In genomic region chr6:70673601-70674000, GRCh38 we compare ENCODE assay signal across 13 cellular contexts. TPM values are rescaled to one million over a fixed set of nuclear protein-coding genes. Genes with fewer than 3 reads are reported as not detected.
DNase-seq lines count a peak whose midpoint lies in the region; ATAC-seq and TF ChIP-seq lines count a peak whose summit lies in the region.
"Had no signal": no experiment of that assay in that cellular context is flagged by ENCODE, and none has a peak within 500 bp of the region (broad histone marks: within the 10 kb centered on the region; RNA-seq: fewer than 3 reads in every experiment).

No MANE protein-coding gene starts in this region.

- no peak overlapping the region for H3K4me3 Mint-ChIP-seq in activated CD8-positive, alpha-beta T cell treated with anti-CD3 and anti-CD28 coated beads for 36 hours
- H3K4me3 Mint-ChIP-seq: T-helper 1 cell treated with Interleukin-12 subunit alpha and Interleukin-12 subunit beta and Interleukin-4 antibody, amounts not matched to agents 30 μg/mL and 1 μg/mL, for 36 hours had no signal

- no peaks in the 10 kb centered on the region for H3K27me3 Mint-ChIP-seq in activated CD8-positive, alpha-beta T cell treated with anti-CD3 and anti-CD28 coated beads for 36 hours
- H3K27me3 Mint-ChIP-seq: CD8-positive, alpha-beta memory T cell had no signal

- intact Hi-C loops in activated CD8-positive, alpha-beta T cell treated with anti-CD3 and anti-CD28 coated beads for 36 hours (cut with micrococcal nuclease): no loop called here
- intact Hi-C loops in ascending aorta (cut with DNase I): no loop called here

- no peaks in the 10 kb centered on the region for H3K36me3 ChIP-seq in ascending aorta

- DNase-seq in AG08396 (ENCODE audit: low spot score) (peak; percentile 50), HT1080 (ENCODE audit: low read depth) (peak; percentile 20), foreskin fibroblast (peak; percentile 30 to 74), ascending aorta (ENCODE audit: low spot score in 2 of 2) (no peak), COLO668 (lab: John Stamatoyannopoulos, UW; ENCODE audit: unreplicated experiment) (no peak)
- peak; percentile 12 for DNase-seq in activated CD8-positive, alpha-beta T cell treated with anti-CD3 and anti-CD28 coated beads for 36 hours
- DNase-seq: CD8-positive, alpha-beta memory T cell; NCI-H1417 treated with DMSO at 0.1 percent for 48 hours; NK-92 treated with Interleukin-12 subunit alpha and Interleukin-12 subunit beta, amount 100 ng/mL, for 24 hours; right cardiac atrium had no signal

- H3K4me3 ChIP-seq in foreskin fibroblast (ENCODE audit: low read depth in 1 of 2, low read length in 2 of 2) (no peak overlapping the region), ascending aorta (no peak overlapping the region)

- peaks cover 66% of the 10 kb centered on the region for H3K4me1 Mint-ChIP-seq in activated CD8-positive, alpha-beta T cell treated with anti-CD3 and anti-CD28 coated beads for 36 hours (ENCODE audit: low read depth)

- TF ChIP-seq CTCF in activated CD8-positive, alpha-beta T cell treated with anti-CD3 and anti-CD28 coated beads for 36 hours (IDR thresholded peaks at IDR 0.05): no peak
- TF ChIP-seq CTCF in foreskin fibroblast (IDR thresholded peaks at IDR 0.05; ENCODE audit: low read depth, low read length): no peak
- TF ChIP-seq CTCF in ascending aorta (IDR thresholded peaks at IDR 0.05): no peak

- H3K4me1 ChIP-seq in ascending aorta: no peaks in the 10 kb centered on the region

- no peak overlapping the region for H3K27ac Mint-ChIP-seq in activated CD8-positive, alpha-beta T cell treated with anti-CD3 and anti-CD28 coated beads for 36 hours
- H3K27ac Mint-ChIP-seq: T-helper 1 cell treated with Interleukin-12 subunit alpha and Interleukin-12 subunit beta and Interleukin-4 antibody, amounts not matched to agents 30 μg/mL and 1 μg/mL, for 36 hours had no signal

- no peaks in the 10 kb centered on the region for H3K9me3 Mint-ChIP-seq in activated CD8-positive, alpha-beta T cell treated with anti-CD3 and anti-CD28 coated beads for 36 hours
- H3K9me3 Mint-ChIP-seq: CD8-positive, alpha-beta memory T cell; T-helper 1 cell treated with Interleukin-12 subunit alpha and Interleukin-12 subunit beta and Interleukin-4 antibody, amounts not matched to agents 30 μg/mL and 1 μg/mL, for 36 hours had no signal

- no peak overlapping the region for H3K27ac ChIP-seq in ascending aorta

- POLR2A ChIA-PET in activated CD8-positive, alpha-beta T cell treated with anti-CD3 and anti-CD28 coated beads for 36 hours (lab: Charles Lee): interaction anchor here (1.2 kb wide), 1 partner anchor 11 kb away, joined by 5 read pairs; no protein-coding TSS in a partner anchor

- ATAC-seq in activated CD8-positive, alpha-beta T cell treated with anti-CD3 and anti-CD28 coated beads for 36 hours: peak; percentile 70
- ATAC-seq in GM18907 (IDR thresholded peaks at IDR 0.05; ENCODE audit: unreplicated experiment) (no peak), GM19455 (IDR thresholded peaks at IDR 0.05; ENCODE audit: unreplicated experiment) (no peak)

- H3K36me3 Mint-ChIP-seq in activated CD8-positive, alpha-beta T cell treated with anti-CD3 and anti-CD28 coated beads for 36 hours (ENCODE audit: low read depth): peaks cover 3% of the 10 kb centered on the region

- CTCF ChIA-PET in activated CD8-positive, alpha-beta T cell treated with anti-CD3 and anti-CD28 coated beads for 36 hours (lab: Charles Lee): interaction anchor here (1.0 to 3.2 kb wide), 4 partner anchors 11 to 153 kb away, joined by 6 to 9 read pairs (median 6); no protein-coding TSS in a partner anchor

- H3K27me3 ChIP-seq in ascending aorta: no peaks in the 10 kb centered on the region

- H3K9me3 ChIP-seq in ascending aorta: no peaks in the 10 kb centered on the region

RNA-seq across cellular contexts. Expression of gene SMAP1, which starts 5.9 kb away (rescaled TPM):
- 19.2 and 33.3 TPM in 2 replicates for total RNA-seq in HT1080 (2014; rRNA removed; shearing (Covaris generic))
- polyA plus RNA-seq in HT1080 (2015; cell fraction: cytosol; rRNA removed): 29.2 and 34.8 TPM in 2 replicates
- polyA plus RNA-seq in HT1080 (2015; cell fraction: nucleus; rRNA removed): 24.7 and 25.2 TPM in 2 replicates
- 10 to 100 TPM; 24.1 to 26.3 TPM for total RNA-seq in activated CD8-positive, alpha-beta T cell treated with anti-CD3 and anti-CD28 coated beads for 36 hours
- total RNA-seq in ascending aorta: 13.2 TPM

Comparison
In these comparisons a context has a peak if more than half of its experiments do, and no peak if none do; other contexts are left out.
1. DNase-seq: peak in AG08396 (single experiment), HT1080 (single experiment), activated CD8-positive, alpha-beta T cell treated with anti-CD3 and anti-CD28 coated beads for 36 hours (single experiment) and foreskin fibroblast (2 of 2); none in ascending aorta (0 of 2) and COLO668 (single experiment).